15 cellular contexts compared by ENCODE assay signal in genomic region chr16:56107944-56108583, GRCh38.
DNase-seq lines count a peak whose midpoint lies in the region; ATAC-seq lines count a peak whose summit lies in the region.
"Had no signal": no experiment of that assay in that cellular context is flagged by ENCODE, and none has a peak within 500 bp of the region (broad histone marks: within the 10 kb centered on the region; RNA-seq: fewer than 3 reads in every experiment).

No MANE protein-coding gene starts in this region.

- H3K27ac ChIP-seq in substantia nigra (ENCODE audit: low read depth, low read length, poor library complexity, severe bottlenecking): peak overlapping the region; percentile 79
- H3K27ac ChIP-seq: adrenal gland, gastrocnemius medialis, WERI-Rb-1 had no signal

- intact Hi-C loops in head of caudate nucleus (cut with DNase I): loop anchor here (10.0 kb wide), 1 partner anchor 207 kb away; no protein-coding TSS in a partner anchor

- DNase-seq in NCI-H748 (lab: John Stamatoyannopoulos, UW; ENCODE audit: unreplicated experiment): peak; percentile 4
- no peak for DNase-seq in NCI-H748 treated with DMSO at 0.1 percent for 48 hours (lab: John Stamatoyannopoulos, UW)
- peak; percentile 51 for DNase-seq in NCI-H345 (lab: John Stamatoyannopoulos, UW)
- peak; percentile 33 to 92 (median 76) for DNase-seq in head of caudate nucleus
- DNase-seq in substantia nigra (lab: John Stamatoyannopoulos, UW): peak in 45 of 49 donors; percentile 8 to 85 (median 59)
- no peak for DNase-seq in iPS-NIHi11 (ENCODE audit: low spot score)
- no peak for DNase-seq in hepatic stellate cell (ENCODE audit: low spot score)
- DNase-seq: activated CD8-positive, alpha-beta T cell treated with anti-CD3 and anti-CD28 coated beads for 36 hours; adrenal gland; CD8-positive, alpha-beta T cell; gastrocnemius medialis; RPMI8226; stimulated activated naive CD4-positive, alpha-beta T cell; WERI-Rb-1 had no signal

- no peak for ATAC-seq in GM18498 (IDR thresholded peaks at IDR 0.05; ENCODE audit: unreplicated experiment)
- ATAC-seq: activated CD8-positive, alpha-beta T cell treated with anti-CD3 and anti-CD28 coated beads for 36 hours; CD8-positive, alpha-beta T cell; gastrocnemius medialis had no signal

Comparison
In these comparisons a context has a peak if more than half of its experiments do, and no peak if none do; other contexts are left out.
1. DNase-seq: peak in NCI-H748 (single experiment), NCI-H345 (single experiment), head of caudate nucleus (42 of 42) and substantia nigra (45 of 49); none in NCI-H748 treated with DMSO at 0.1 percent for 48 hours (single experiment), iPS-NIHi11 (single experiment) and hepatic stellate cell (single experiment).